Comparison of ENCODE assay signal across 8 cellular contexts in genomic region chr4:158809611-158810486, GRCh38. TPM values are rescaled to one million over a fixed set of nuclear protein-coding genes. Genes with fewer than 3 reads are reported as not detected.
A peak's percentile ranks its signal among the peaks of the same experiment; 100 is the strongest.
DNase-seq lines count a peak whose midpoint lies in the region; ATAC-seq and TF ChIP-seq lines count a peak whose summit lies in the region.

No MANE protein-coding gene starts in this region.

- H3K4me1 Mint-ChIP-seq in WTC11, result peaks cover 27% of the 10 kb centered on the region
- H3K4me1 Mint-ChIP-seq in stimulated activated naive B cell treated with anti-CD40 and anti-IgM and Interleukin-4, amounts not matched to agents 10 μg/mL and 1 μg/mL and 100 μg/mL, for 72 hours, result peaks cover 32 to 55% of the 10 kb centered on the region in 2 donors

- no peaks in the 10 kb centered on the region for H3K27me3 Mint-ChIP-seq in WTC11 (ENCODE audit: low read depth)
- peaks cover 56 to 64% of the 10 kb centered on the region in 2 donors for H3K27me3 Mint-ChIP-seq in stimulated activated naive B cell treated with anti-CD40 and anti-IgM and Interleukin-4, amounts not matched to agents 10 μg/mL and 1 μg/mL and 100 μg/mL, for 72 hours

- H3K36me3 Mint-ChIP-seq in WTC11, result no peaks in the 10 kb centered on the region
- peaks cover 0 to 8% of the 10 kb centered on the region in 2 donors for H3K36me3 Mint-ChIP-seq in stimulated activated naive B cell treated with anti-CD40 and anti-IgM and Interleukin-4, amounts not matched to agents 10 μg/mL and 1 μg/mL and 100 μg/mL, for 72 hours

- DNase-seq in GM04503 (ENCODE audit: low read depth) (peak; percentile 98), WTC11 (ENCODE audit: low spot score) (no peak), left cardiac atrium (no peak), posterior cingulate gyrus (no peak)
- peak; percentile 30 for DNase-seq in stimulated activated naive B cell treated with anti-CD40 and anti-IgM and Interleukin-4, amounts not matched to agents 10 μg/mL and 1 μg/mL and 100 μg/mL, for 72 hours
- no peak for DNase-seq in stimulated activated CD4-positive, alpha-beta T cell treated with anti-CD3 and anti-CD28 coated beads, Interleukin-1b, Interleukin-23, amount 100 ng/mL, for 48 hours

- H3K4me3 Mint-ChIP-seq in WTC11, result no peak overlapping the region
- peak overlapping the region; percentile 71 to 75 for H3K4me3 Mint-ChIP-seq in stimulated activated naive B cell treated with anti-CD40 and anti-IgM and Interleukin-4, amounts not matched to agents 10 μg/mL and 1 μg/mL and 100 μg/mL, for 72 hours

- CTCF ChIA-PET in WTC11 (lab: Charles Lee), result no interaction called here

- TF ChIP-seq CTCF in WTC11 (IDR thresholded peaks at IDR 0.05), result no peak

- intact Hi-C loops in left cardiac atrium (cut with DNase I), result loop anchor here in 1 of 2 donors (5.0 kb wide), 1 partner anchor 43 kb away; the partner anchor contains the start of gene FNIP2
- intact Hi-C loops in posterior cingulate gyrus (cut with DNase I), result no loop called here

- POLR2A ChIA-PET in WTC11 (lab: Charles Lee), result no interaction called here

- no peaks in the 10 kb centered on the region for H3K9me3 Mint-ChIP-seq in WTC11
- H3K9me3 Mint-ChIP-seq in stimulated activated naive B cell treated with anti-CD40 and anti-IgM and Interleukin-4, amounts not matched to agents 10 μg/mL and 1 μg/mL and 100 μg/mL, for 72 hours, result peaks cover 2 to 4% of the 10 kb centered on the region in 2 donors

- peak; percentile 66 for ATAC-seq in GM21381 (IDR thresholded peaks at IDR 0.05; ENCODE audit: unreplicated experiment)
- ATAC-seq in HG03571 (IDR thresholded peaks at IDR 0.05; ENCODE audit: unreplicated experiment), result peak; percentile 82
- no peak for ATAC-seq in WTC11
- peak; percentile 27 to 67 for ATAC-seq in left cardiac atrium
- peak; percentile 83 to 87 for ATAC-seq in stimulated activated naive B cell treated with anti-CD40 and anti-IgM and Interleukin-4, amounts not matched to agents 10 μg/mL and 1 μg/mL and 100 μg/mL, for 72 hours (replicated peaks)

- H3K27ac Mint-ChIP-seq in WTC11, result 0 out of 2 replicates have a peak overlapping the region, but pooled peaks have one; percentile 12
- peak overlapping the region; percentile 94 for H3K27ac Mint-ChIP-seq in stimulated activated naive B cell treated with anti-CD40 and anti-IgM and Interleukin-4, amounts not matched to agents 10 μg/mL and 1 μg/mL and 100 μg/mL, for 72 hours

TF ChIP-seq in WTC11, 78 proteins besides CTCF, POLR2A, EP300 and RAD21:
- TF ChIP-seq NFYB (CRISPR knock-in tag; conservative IDR thresholded peaks at IDR 0.05; ENCODE audit: low read depth), result no peak
- no peak for TF ChIP-seq CREM (CRISPR knock-in tag; IDR thresholded peaks at IDR 0.05)
- no peak for TF ChIP-seq ATF3 (CRISPR knock-in tag; conservative IDR thresholded peaks at IDR 0.05)
- TF ChIP-seq RORB (CRISPR knock-in tag; IDR thresholded peaks at IDR 0.05), result no peak
- TF ChIP-seq, protein P1, sequence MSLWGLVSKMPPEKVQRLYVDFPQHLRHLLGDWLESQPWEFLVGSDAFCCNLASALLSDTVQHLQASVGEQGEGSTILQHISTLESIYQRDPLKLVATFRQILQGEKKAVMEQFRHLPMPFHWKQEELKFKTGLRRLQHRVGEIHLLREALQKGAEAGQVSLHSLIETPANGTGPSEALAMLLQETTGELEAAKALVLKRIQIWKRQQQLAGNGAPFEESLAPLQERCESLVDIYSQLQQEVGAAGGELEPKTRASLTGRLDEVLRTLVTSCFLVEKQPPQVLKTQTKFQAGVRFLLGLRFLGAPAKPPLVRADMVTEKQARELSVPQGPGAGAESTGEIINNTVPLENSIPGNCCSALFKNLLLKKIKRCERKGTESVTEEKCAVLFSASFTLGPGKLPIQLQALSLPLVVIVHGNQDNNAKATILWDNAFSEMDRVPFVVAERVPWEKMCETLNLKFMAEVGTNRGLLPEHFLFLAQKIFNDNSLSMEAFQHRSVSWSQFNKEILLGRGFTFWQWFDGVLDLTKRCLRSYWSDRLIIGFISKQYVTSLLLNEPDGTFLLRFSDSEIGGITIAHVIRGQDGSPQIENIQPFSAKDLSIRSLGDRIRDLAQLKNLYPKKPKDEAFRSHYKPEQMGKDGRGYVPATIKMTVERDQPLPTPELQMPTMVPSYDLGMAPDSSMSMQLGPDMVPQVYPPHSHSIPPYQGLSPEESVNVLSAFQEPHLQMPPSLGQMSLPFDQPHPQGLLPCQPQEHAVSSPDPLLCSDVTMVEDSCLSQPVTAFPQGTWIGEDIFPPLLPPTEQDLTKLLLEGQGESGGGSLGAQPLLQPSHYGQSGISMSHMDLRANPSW (CRISPR knock-in tag; conservative IDR thresholded peaks at IDR 0.05; ENCODE audit: low read depth), result no peak
- TF ChIP-seq ZNF317 (CRISPR knock-in tag; IDR thresholded peaks at IDR 0.05; ENCODE audit: borderline replicate concordance, low read depth), result no peak
- no peak for TF ChIP-seq ATF1 (CRISPR knock-in tag; IDR thresholded peaks at IDR 0.05)
- TF ChIP-seq, protein P2, sequence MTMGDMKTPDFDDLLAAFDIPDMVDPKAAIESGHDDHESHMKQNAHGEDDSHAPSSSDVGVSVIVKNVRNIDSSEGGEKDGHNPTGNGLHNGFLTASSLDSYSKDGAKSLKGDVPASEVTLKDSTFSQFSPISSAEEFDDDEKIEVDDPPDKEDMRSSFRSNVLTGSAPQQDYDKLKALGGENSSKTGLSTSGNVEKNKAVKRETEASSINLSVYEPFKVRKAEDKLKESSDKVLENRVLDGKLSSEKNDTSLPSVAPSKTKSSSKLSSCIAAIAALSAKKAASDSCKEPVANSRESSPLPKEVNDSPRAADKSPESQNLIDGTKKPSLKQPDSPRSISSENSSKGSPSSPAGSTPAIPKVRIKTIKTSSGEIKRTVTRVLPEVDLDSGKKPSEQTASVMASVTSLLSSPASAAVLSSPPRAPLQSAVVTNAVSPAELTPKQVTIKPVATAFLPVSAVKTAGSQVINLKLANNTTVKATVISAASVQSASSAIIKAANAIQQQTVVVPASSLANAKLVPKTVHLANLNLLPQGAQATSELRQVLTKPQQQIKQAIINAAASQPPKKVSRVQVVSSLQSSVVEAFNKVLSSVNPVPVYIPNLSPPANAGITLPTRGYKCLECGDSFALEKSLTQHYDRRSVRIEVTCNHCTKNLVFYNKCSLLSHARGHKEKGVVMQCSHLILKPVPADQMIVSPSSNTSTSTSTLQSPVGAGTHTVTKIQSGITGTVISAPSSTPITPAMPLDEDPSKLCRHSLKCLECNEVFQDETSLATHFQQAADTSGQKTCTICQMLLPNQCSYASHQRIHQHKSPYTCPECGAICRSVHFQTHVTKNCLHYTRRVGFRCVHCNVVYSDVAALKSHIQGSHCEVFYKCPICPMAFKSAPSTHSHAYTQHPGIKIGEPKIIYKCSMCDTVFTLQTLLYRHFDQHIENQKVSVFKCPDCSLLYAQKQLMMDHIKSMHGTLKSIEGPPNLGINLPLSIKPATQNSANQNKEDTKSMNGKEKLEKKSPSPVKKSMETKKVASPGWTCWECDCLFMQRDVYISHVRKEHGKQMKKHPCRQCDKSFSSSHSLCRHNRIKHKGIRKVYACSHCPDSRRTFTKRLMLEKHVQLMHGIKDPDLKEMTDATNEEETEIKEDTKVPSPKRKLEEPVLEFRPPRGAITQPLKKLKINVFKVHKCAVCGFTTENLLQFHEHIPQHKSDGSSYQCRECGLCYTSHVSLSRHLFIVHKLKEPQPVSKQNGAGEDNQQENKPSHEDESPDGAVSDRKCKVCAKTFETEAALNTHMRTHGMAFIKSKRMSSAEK (CRISPR knock-in tag; IDR thresholded peaks at IDR 0.05; ENCODE audit: borderline replicate concordance), result no peak
TF ChIP-seq in WTC11: peak in this region for 0.

RNA-seq across cellular contexts. Expression of gene FNIP2, which starts 41.0 kb away (rescaled TPM):
- total RNA-seq in WTC11 (2021) (8.2 to 10.2 TPM (median 8.6 TPM) in 3 replicates), left cardiac atrium (10 to 100 TPM; 40.6 to 55.3 TPM)

Comparison
In these comparisons a context has a peak if more than half of its experiments do, and no peak if none do; other contexts are left out.
1. DNase-seq: peak in GM04503 (single experiment) and stimulated activated naive B cell treated with anti-CD40 and anti-IgM and Interleukin-4, amounts not matched to agents 10 μg/mL and 1 μg/mL and 100 μg/mL, for 72 hours (single experiment); none in WTC11 (single experiment), left cardiac atrium (single experiment), stimulated activated CD4-positive, alpha-beta T cell treated with anti-CD3 and anti-CD28 coated beads, Interleukin-1b, Interleukin-23, amount 100 ng/mL, for 48 hours (single experiment) and posterior cingulate gyrus (0 of 10).